ENCODE assay signal across 8 cellular contexts in genomic region chrX:102154900-102155805, GRCh38. TPM values are rescaled to one million over a fixed set of nuclear protein-coding genes. Genes with fewer than 3 reads are reported as not detected.
DNase-seq lines count a peak whose midpoint lies in the region; ATAC-seq and TF ChIP-seq lines count a peak whose summit lies in the region.

No MANE protein-coding gene starts in this region.

- no peaks in the 10 kb centered on the region for H3K27me3 Mint-ChIP-seq in effector memory CD8-positive, alpha-beta T cell

- no peaks in the 10 kb centered on the region for H4K20me1 ChIP-seq in neural cell (ENCODE audit: insufficient read depth)

- peak; percentile 34 for DNase-seq in activated CD4-positive, alpha-beta T cell treated with anti-CD3 and anti-CD28 coated beads for 48 hours
- peak in 1 of 3 experiments; percentile 8 for DNase-seq in effector memory CD8-positive, alpha-beta T cell
- no peak for DNase-seq in epidermal melanocyte (ENCODE audit: insufficient read length, low spot score)
- no peak for DNase-seq in activated gamma-delta T cell treated with Interleukin-2 at 50 U/mL for 16 hours
- DNase-seq in GM10266 (ENCODE audit: extremely low spot score) = no peak

- TF ChIP-seq RAD21 in neural cell (conservative IDR thresholded peaks at IDR 0.05) = no peak

- no peak overlapping the region for H2AFZ ChIP-seq in neural cell (ENCODE audit: low read depth, low read length)

- H3K9me3 ChIP-seq in neural cell (ENCODE audit: low read length) = no peaks in the 10 kb centered on the region

- no peaks in the 10 kb centered on the region for H3F3A ChIP-seq in neural cell (ENCODE audit: insufficient read depth, low read length, poor library complexity, severe bottlenecking)

- no peaks in the 10 kb centered on the region for H3K9me3 Mint-ChIP-seq in effector memory CD8-positive, alpha-beta T cell

- H3K27ac Mint-ChIP-seq in effector memory CD8-positive, alpha-beta T cell = peak overlapping the region; percentile 97 to 99

- TF ChIP-seq EP300 in neural cell (conservative IDR thresholded peaks at IDR 0.05; ENCODE audit: poor library complexity, severe bottlenecking) = no peak

- TF ChIP-seq CTCF in neural cell (IDR thresholded peaks at IDR 0.05; ENCODE audit: poor library complexity, severe bottlenecking) = no peak
- no peak for TF ChIP-seq CTCF in GM10266 (IDR thresholded peaks at IDR 0.05; ENCODE audit: control insufficient read depth, insufficient read depth, low read depth, missing control alignments)

- ATAC-seq in GM19043 (IDR thresholded peaks at IDR 0.05; ENCODE audit: low read depth, unreplicated experiment) = peak; percentile 19
- peak; percentile 11 for ATAC-seq in HG03108 (IDR thresholded peaks at IDR 0.05; ENCODE audit: unreplicated experiment)
- peak; percentile 43 for ATAC-seq in effector memory CD8-positive, alpha-beta T cell (replicated peaks)

- peak overlapping the region; percentile 16 for H3K9ac ChIP-seq in neural cell (ENCODE audit: low read length)

- peak overlapping the region; percentile 90 to 99 for H3K4me3 Mint-ChIP-seq in effector memory CD8-positive, alpha-beta T cell

- peaks cover 15 to 19% of the 10 kb centered on the region in 2 donors for H3K4me1 Mint-ChIP-seq in effector memory CD8-positive, alpha-beta T cell (ENCODE audit: low read depth in 2 of 2)

- H3K4me2 ChIP-seq in neural cell (ENCODE audit: low read length) = no peak overlapping the region

- peak overlapping the region; percentile 55 for H3K4me3 ChIP-seq in neural cell (ENCODE audit: low read length)

- H3K27ac ChIP-seq in neural cell (ENCODE audit: low read length) = no peak overlapping the region

- no peaks in the 10 kb centered on the region for H3K9me2 ChIP-seq in neural cell (ENCODE audit: insufficient read depth, low read length)

- peaks cover 8% of the 10 kb centered on the region for H3K36me3 Mint-ChIP-seq in effector memory CD8-positive, alpha-beta T cell (ENCODE audit: insufficient read depth)

- H3K27me3 ChIP-seq in neural cell (ENCODE audit: insufficient read depth, low read depth, low read length) = no peaks in the 10 kb centered on the region

- H3K36me3 ChIP-seq in neural cell (ENCODE audit: insufficient read depth, low read length) = no peaks in the 10 kb centered on the region

- no peaks in the 10 kb centered on the region for H3K79me2 ChIP-seq in neural cell (replicated peaks; ENCODE audit: insufficient read depth, low read length)

TF ChIP-seq in neural cell, 6 proteins besides CTCF, POLR2A, EP300 and RAD21:
- TF ChIP-seq MXI1 (conservative IDR thresholded peaks at IDR 0.05; ENCODE audit: poor library complexity, severe bottlenecking) (no peak), TAF1 (IDR thresholded peaks at IDR 0.05; ENCODE audit: low read depth) (no peak), SMC3 (conservative IDR thresholded peaks at IDR 0.05; ENCODE audit: poor library complexity) (no peak), REST (IDR thresholded peaks at IDR 0.05; ENCODE audit: borderline replicate concordance) (no peak), EZH2 (IDR thresholded peaks at IDR 0.05; ENCODE audit: borderline replicate concordance, insufficient read depth, low read length, poor library complexity, severe bottlenecking) (no peak), POLR2AphosphoS5 (IDR thresholded peaks at IDR 0.05) (no peak)

RNA-seq across cellular contexts. Expression of gene BEX5, which starts 0.6 kb away (rescaled TPM):
- 9.2 and 17.8 TPM in 2 replicates for polyA plus RNA-seq in neural cell
- polyA minus RNA-seq in neural cell = 1.7 and 2.3 TPM in 2 replicates

RNA-seq across cellular contexts. Expression of gene TCEAL6, which starts 12.9 kb away (rescaled TPM):
- polyA plus RNA-seq in neural cell = not detected in 2 replicates
- polyA minus RNA-seq in neural cell = not detected in 2 replicates

RNA-seq across cellular contexts. Expression of gene TCEAL2, which starts 29.7 kb away (rescaled TPM):
- not detected in 2 replicates for polyA plus RNA-seq in neural cell
- polyA minus RNA-seq in neural cell = not detected in 2 replicates

RNA-seq across cellular contexts. Expression of gene TCP11X1, which starts 59.9 kb away (rescaled TPM):
- polyA plus RNA-seq in neural cell = 0.20 TPM in 1 of 2 replicates, not detected in the other
- not detected in 2 replicates for polyA minus RNA-seq in neural cell
